ENCODE assay signal across 12 cellular contexts in the genomic region with DNA sequence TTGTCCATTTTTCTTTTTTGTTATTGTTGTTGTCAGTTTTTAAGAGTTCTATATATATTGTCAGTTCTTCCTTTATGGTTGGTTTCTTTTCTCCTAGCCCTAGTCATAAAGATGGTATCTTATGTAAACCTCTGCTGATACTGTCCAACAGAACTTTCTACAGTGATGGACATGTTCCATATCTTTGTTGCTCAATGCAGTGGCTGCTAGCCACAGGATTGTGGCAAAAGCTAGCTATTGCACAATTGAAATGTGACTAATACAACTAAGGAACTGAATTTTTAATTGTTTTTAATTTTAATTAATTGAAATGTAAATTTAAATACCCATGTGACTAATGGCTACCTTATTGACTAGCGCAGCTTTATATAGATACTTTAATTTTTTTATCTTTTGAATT.
A peak's percentile ranks its signal among the peaks of the same experiment; 100 is the strongest.
DNase-seq lines count a peak whose midpoint lies in the region; ATAC-seq and TF ChIP-seq lines count a peak whose summit lies in the region.
"Had no signal": no experiment of that assay in that cellular context is flagged by ENCODE, and none has a peak within 500 bp of the region (broad histone marks: within the 10 kb centered on the region; RNA-seq: fewer than 3 reads in every experiment).

No MANE protein-coding gene starts in this region.

- H3K27ac ChIP-seq in gastrocnemius medialis: no peak overlapping the region
- H3K27ac ChIP-seq: esophagus muscularis mucosa, Peyer's patch had no signal

- DNase-seq in HCEC 1CT: peak; percentile 80
- DNase-seq in OCI-M1 (lab: John Stamatoyannopoulos, UW): peak; percentile 93
- peak; percentile 57 for DNase-seq in fibroblast of gingiva (ENCODE audit: low read depth)
- peak in 1 of 2 donors; percentile 25 for DNase-seq in gastrocnemius medialis
- no peak for DNase-seq in activated CD8-positive, alpha-beta memory T cell treated with anti-CD3 and anti-CD28 coated beads, Interleukin-2, amount 50 U/mL, for 4 hours
- DNase-seq in stimulated activated CD8-positive, alpha-beta memory T cell treated with anti-CD3 and anti-CD28 coated beads, Interleukin-4, amount 100 ng/mL, for 48 hours: no peak
- no peak for DNase-seq in T-helper 2 cell
- DNase-seq: activated CD4-positive, alpha-beta memory T cell treated with anti-CD3 and anti-CD28 coated beads for 36 hours; NCI-H1694; Peyer's patch; stimulated activated naive B cell treated with anti-CD40 and anti-IgM and Interleukin-4, amounts not matched to agents 10 μg/mL and 1 μg/mL and 100 μg/mL, for 72 hours had no signal

- intact Hi-C loops in gastrocnemius medialis (cut with DNase I; ENCODE audit: low total_unique reads): no loop called here

- no peak for TF ChIP-seq CTCF in gastrocnemius medialis (IDR thresholded peaks at IDR 0.05 in 4 of 5, conservative IDR thresholded peaks at IDR 0.05 in 1 of 5)

- in situ Hi-C loops in gastrocnemius medialis (cut with MboI; ENCODE audit: low sequenced_read_pairs in 4 of 4): no loop called here

- no peaks in the 10 kb centered on the region for H3K4me1 ChIP-seq in gastrocnemius medialis
- H3K4me1 ChIP-seq: esophagus muscularis mucosa, Peyer's patch had no signal

- H3K9me3 ChIP-seq in gastrocnemius medialis: no peaks in the 10 kb centered on the region
- H3K9me3 ChIP-seq: esophagus muscularis mucosa, Peyer's patch had no signal

- peak; percentile 58 to 63 for ATAC-seq in gastrocnemius medialis
- ATAC-seq: stimulated activated naive B cell treated with anti-CD40 and anti-IgM and Interleukin-4, amounts not matched to agents 10 μg/mL and 1 μg/mL and 100 μg/mL, for 72 hours had no signal

- TF ChIP-seq POLR2A in gastrocnemius medialis (IDR thresholded peaks at IDR 0.05): no peak

- no peaks in the 10 kb centered on the region for H3K36me3 ChIP-seq in gastrocnemius medialis
- H3K36me3 ChIP-seq: esophagus muscularis mucosa, Peyer's patch had no signal

- no peak overlapping the region for H3K4me3 ChIP-seq in gastrocnemius medialis
- H3K4me3 ChIP-seq: esophagus muscularis mucosa, Peyer's patch had no signal

- no peaks in the 10 kb centered on the region for H3K27me3 ChIP-seq in gastrocnemius medialis
- H3K27me3 ChIP-seq: esophagus muscularis mucosa, Peyer's patch had no signal

Comparison
In these comparisons a context has a peak if more than half of its experiments do, and no peak if none do; other contexts are left out.
1. DNase-seq: peak in HCEC 1CT (single experiment), OCI-M1 (single experiment) and fibroblast of gingiva (single experiment); none in activated CD8-positive, alpha-beta memory T cell treated with anti-CD3 and anti-CD28 coated beads, Interleukin-2, amount 50 U/mL, for 4 hours (single experiment), stimulated activated CD8-positive, alpha-beta memory T cell treated with anti-CD3 and anti-CD28 coated beads, Interleukin-4, amount 100 ng/mL, for 48 hours (single experiment) and T-helper 2 cell (0 of 5).